14 cellular contexts compared by ENCODE assay signal in genomic region chr3:78737988-78738387, GRCh38.
DNase-seq lines count a peak whose midpoint lies in the region; FAIRE-seq and TF ChIP-seq lines count a peak whose summit lies in the region.
"Had no signal": no experiment of that assay in that cellular context is flagged by ENCODE, and none has a peak within 500 bp of the region (broad histone marks: within the 10 kb centered on the region; RNA-seq: fewer than 3 reads in every experiment).

No MANE protein-coding gene starts in this region.

- no peak for TF ChIP-seq CTCF in endothelial cell (IDR thresholded peaks at IDR 0.05; ENCODE audit: unreplicated experiment)
- TF ChIP-seq CTCF in osteocyte (IDR thresholded peaks at IDR 0.05) = no peak

- peaks cover 28% of the 10 kb centered on the region for H3K4me1 Mint-ChIP-seq in endothelial cell (ENCODE audit: unreplicated experiment)
- peaks cover 43% of the 10 kb centered on the region for H3K4me1 Mint-ChIP-seq in osteocyte (ENCODE audit: unreplicated experiment)
- H3K4me1 Mint-ChIP-seq: activated T-helper 17 cell treated with anti-CD3 and anti-CD28 coated beads, Interleukin-2, amount 50 U/mL, for 72 hours had no signal

- DNase-seq in H54 (ENCODE audit: insufficient read length, low spot score) (no peak), NCI-H524 treated with DMSO at 0.1 percent for 48 hours (lab: John Stamatoyannopoulos, UW) (peak; percentile 82), endothelial cell (ENCODE audit: low spot score) (no peak), osteocyte (ENCODE audit: extremely low spot score, unreplicated experiment) (no peak), germinal center (ENCODE audit: low spot score) (no peak), frontal cortex (ENCODE audit: low spot score in 2 of 2) (no peak)
- no peak for DNase-seq in activated CD8-positive, alpha-beta memory T cell treated with anti-CD3 and anti-CD28 coated beads, Interleukin-2, amount 50 U/mL, for 4 hours
- DNase-seq: activated CD4-positive, CD25-positive, alpha-beta regulatory T cell treated with anti-CD3 and anti-CD28 coated beads, Interleukin-2, amount 50 U/mL, for 72 hours; Calu3; cerebellar nuclear complex; occipital lobe; stimulated activated CD4-positive, alpha-beta T cell treated with anti-CD3 and anti-CD28 coated beads, Interleukin-4, amount 100 ng/mL, for 24 hours; stomach had no signal

- H3K27me3 Mint-ChIP-seq in endothelial cell (ENCODE audit: unreplicated experiment) (no peaks in the 10 kb centered on the region), osteocyte (ENCODE audit: unreplicated experiment) (no peaks in the 10 kb centered on the region)
- H3K27me3 Mint-ChIP-seq: activated T-helper 17 cell treated with anti-CD3 and anti-CD28 coated beads, Interleukin-2, amount 50 U/mL, for 72 hours had no signal

- H3K9me3 Mint-ChIP-seq in endothelial cell (ENCODE audit: unreplicated experiment) (no peaks in the 10 kb centered on the region), osteocyte (ENCODE audit: unreplicated experiment) (peaks cover 7% of the 10 kb centered on the region)

- H3K27ac Mint-ChIP-seq in endothelial cell (ENCODE audit: unreplicated experiment) (peak overlapping the region; percentile 94), osteocyte (ENCODE audit: unreplicated experiment) (peak overlapping the region; percentile 66)
- H3K27ac Mint-ChIP-seq: activated T-helper 17 cell treated with anti-CD3 and anti-CD28 coated beads, Interleukin-2, amount 50 U/mL, for 72 hours had no signal

- no peak for TF ChIP-seq POLR2A in H54 (IDR thresholded peaks at IDR 0.05; ENCODE audit: low read depth, low read length)

- FAIRE-seq in H54 (lab: Jason Lieb, UNC) (peak; percentile 78), frontal cortex (lab: Jason Lieb, UNC) (no peak)

- H3K36me3 Mint-ChIP-seq in endothelial cell (ENCODE audit: low read depth, unreplicated experiment) (no peaks in the 10 kb centered on the region), osteocyte (ENCODE audit: unreplicated experiment) (peaks cover 2% of the 10 kb centered on the region)

- no peak overlapping the region for H3K4me3 Mint-ChIP-seq in endothelial cell (ENCODE audit: unreplicated experiment)
- H3K4me3 Mint-ChIP-seq in osteocyte (ENCODE audit: unreplicated experiment) = no peak overlapping the region
- H3K4me3 Mint-ChIP-seq: activated T-helper 17 cell treated with anti-CD3 and anti-CD28 coated beads, Interleukin-2, amount 50 U/mL, for 72 hours had no signal
